ENCODE assay signal across 30 cellular contexts in genomic region chr16:873889-874288, GRCh38.
"Had no signal": no experiment of that assay in that cellular context is flagged by ENCODE, and none has a peak within 500 bp of the region (broad histone marks: within the 10 kb centered on the region; RNA-seq: fewer than 3 reads in every experiment).

No MANE protein-coding gene starts in this region.

- H3K4me1 Mint-ChIP-seq: activated CD4-positive, alpha-beta memory T cell treated with anti-CD3 and anti-CD28 coated beads, Interleukin-2, amount 10 ng/mL, durations not matched to agents 7 days and 5 days; activated CD4-positive, alpha-beta T cell treated with anti-CD3 and anti-CD28 coated beads, Interleukin-2, amount 10 ng/mL, durations not matched to agents 24 days and 14 days had no signal

- DNase-seq: activated CD4-positive, alpha-beta memory T cell treated with anti-CD3 and anti-CD28 coated beads, Interleukin-2, amount 10 ng/mL, durations not matched to agents 7 days and 5 days; activated CD4-positive, alpha-beta T cell treated with anti-CD3 and anti-CD28 coated beads, Interleukin-2, amount 10 ng/mL, durations not matched to agents 24 days and 14 days; activated CD4-positive, CD25-positive, alpha-beta regulatory T cell treated with anti-CD3 and anti-CD28 coated beads, Interleukin-2, amount 50 U/mL, for 72 hours; activated naive CD4-positive, alpha-beta T cell; activated T-cell treated with anti-CD3 and anti-CD28 coated beads, Interleukin-2, amount 50 U/mL, for 72 hours; colonic mucosa; effector CD8-positive, alpha-beta T cell; esophagus squamous epithelium; foreskin melanocyte; left colon; mesendoderm; stimulated activated CD4-positive, alpha-beta T cell treated with anti-CD3 and anti-CD28 coated beads, Interleukin-12 subunit alpha, Interleukin-12 subunit beta, amount 100 ng/mL, for 4 hours; stimulated activated CD4-positive, alpha-beta T cell treated with anti-CD3 and anti-CD28 coated beads, Interleukin-4, amount 100 ng/mL, for 24 hours; SW 1271; T-helper 9 cell; uterus had no signal

- H3K27ac Mint-ChIP-seq: activated CD4-positive, alpha-beta memory T cell treated with anti-CD3 and anti-CD28 coated beads, Interleukin-2, amount 10 ng/mL, durations not matched to agents 7 days and 5 days; activated CD4-positive, alpha-beta T cell treated with anti-CD3 and anti-CD28 coated beads, Interleukin-2, amount 10 ng/mL, durations not matched to agents 24 days and 14 days; activated naive CD4-positive, alpha-beta T cell treated with anti-CD3 and anti-CD28 coated beads, Interleukin-2, amount 50 U/mL, for 72 hours; activated T-cell treated with anti-CD3 and anti-CD28 coated beads, Interleukin-2, amount 50 U/mL, for 72 hours; natural killer cell treated with Interleukin-12 subunit alpha and Interleukin-12 subunit beta and Interleukin-15 and Interleukin-18, amount 100 ng/mL, for 72 hours; stimulated activated effector memory CD8-positive, alpha-beta T cell treated with anti-CD3 and anti-CD28 coated beads, Interleukin-12 subunit alpha, Interleukin-12 subunit beta, amount 100 ng/mL, for 72 hours; stimulated activated naive CD8-positive, alpha-beta T cell treated with anti-CD3 and anti-CD28 coated beads, Interleukin-15, Interleukin-2, amounts not matched to agents 100 ng/mL and 50 ng/mL, for 24 hours; T-helper 1 cell treated with Interleukin-12 subunit alpha and Interleukin-12 subunit beta and Interleukin-4 antibody, amounts not matched to agents 30 μg/mL and 1 μg/mL, for 36 hours; type B pancreatic cell had no signal

- H3K27me3 Mint-ChIP-seq: activated CD4-positive, alpha-beta memory T cell treated with anti-CD3 and anti-CD28 coated beads, Interleukin-2, amount 10 ng/mL, durations not matched to agents 7 days and 5 days; activated CD4-positive, alpha-beta T cell treated with anti-CD3 and anti-CD28 coated beads, Interleukin-2, amount 10 ng/mL, durations not matched to agents 24 days and 14 days; natural killer cell treated with Interleukin-12 subunit alpha and Interleukin-12 subunit beta and Interleukin-15 and Interleukin-18, amount 100 ng/mL, for 72 hours; stimulated activated naive CD8-positive, alpha-beta T cell treated with anti-CD3 and anti-CD28 coated beads, Interleukin-15, Interleukin-2, amounts not matched to agents 100 ng/mL and 50 ng/mL, for 24 hours; type B pancreatic cell had no signal

- H3K4me3 Mint-ChIP-seq: activated CD4-positive, alpha-beta memory T cell treated with anti-CD3 and anti-CD28 coated beads, Interleukin-2, amount 10 ng/mL, durations not matched to agents 7 days and 5 days; activated CD4-positive, alpha-beta T cell treated with anti-CD3 and anti-CD28 coated beads, Interleukin-2, amount 10 ng/mL, durations not matched to agents 24 days and 14 days; activated T-cell treated with anti-CD3 and anti-CD28 coated beads, Interleukin-2, amount 50 U/mL, for 72 hours; natural killer cell treated with Interleukin-12 subunit alpha and Interleukin-12 subunit beta and Interleukin-15 and Interleukin-18, amount 100 ng/mL, for 72 hours; stimulated activated effector memory CD8-positive, alpha-beta T cell treated with anti-CD3 and anti-CD28 coated beads, Interleukin-12 subunit alpha, Interleukin-12 subunit beta, amount 100 ng/mL, for 72 hours; stimulated activated naive CD8-positive, alpha-beta T cell treated with anti-CD3 and anti-CD28 coated beads, Interleukin-15, Interleukin-2, amounts not matched to agents 100 ng/mL and 50 ng/mL, for 24 hours; T-helper 1 cell treated with Interleukin-12 subunit alpha and Interleukin-12 subunit beta and Interleukin-4 antibody, amounts not matched to agents 30 μg/mL and 1 μg/mL, for 36 hours; type B pancreatic cell had no signal

- H3K4me1 ChIP-seq: colonic mucosa, esophagus squamous epithelium, pancreas, psoas muscle, uterus had no signal

- H3K27ac ChIP-seq: colonic mucosa, epithelial cell of prostate, esophagus squamous epithelium, neutrophil, pancreas, psoas muscle, thoracic aorta, uterus, VCaP had no signal

- H3K36me3 Mint-ChIP-seq: activated naive CD4-positive, alpha-beta T cell treated with anti-CD3 and anti-CD28 coated beads, Interleukin-2, amount 50 U/mL, for 72 hours; natural killer cell treated with Interleukin-12 subunit alpha and Interleukin-12 subunit beta and Interleukin-15 and Interleukin-18, amount 100 ng/mL, for 72 hours; stimulated activated effector memory CD8-positive, alpha-beta T cell treated with anti-CD3 and anti-CD28 coated beads, Interleukin-12 subunit alpha, Interleukin-12 subunit beta, amount 100 ng/mL, for 72 hours; type B pancreatic cell had no signal

- H3K4me3 ChIP-seq: colonic mucosa, esophagus squamous epithelium, lung, mucosa of descending colon, pancreas, psoas muscle, thoracic aorta, uterus had no signal

- H3K9me3 ChIP-seq: colonic mucosa, esophagus squamous epithelium, mucosa of descending colon, neutrophil, pancreas, psoas muscle, thoracic aorta, uterus had no signal

- H3K36me3 ChIP-seq: colonic mucosa, pancreas, uterus had no signal

- H3K27me3 ChIP-seq: colonic mucosa, esophagus squamous epithelium, neutrophil, pancreas, uterus had no signal

- H3K9me3 Mint-ChIP-seq: activated CD4-positive, alpha-beta memory T cell treated with anti-CD3 and anti-CD28 coated beads, Interleukin-2, amount 10 ng/mL, durations not matched to agents 7 days and 5 days; activated CD4-positive, alpha-beta T cell treated with anti-CD3 and anti-CD28 coated beads, Interleukin-2, amount 10 ng/mL, durations not matched to agents 24 days and 14 days; activated naive CD4-positive, alpha-beta T cell treated with anti-CD3 and anti-CD28 coated beads, Interleukin-2, amount 50 U/mL, for 72 hours; activated T-cell treated with anti-CD3 and anti-CD28 coated beads, Interleukin-2, amount 50 U/mL, for 72 hours; natural killer cell treated with Interleukin-12 subunit alpha and Interleukin-12 subunit beta and Interleukin-15 and Interleukin-18, amount 100 ng/mL, for 72 hours; stimulated activated effector memory CD8-positive, alpha-beta T cell treated with anti-CD3 and anti-CD28 coated beads, Interleukin-12 subunit alpha, Interleukin-12 subunit beta, amount 100 ng/mL, for 72 hours; stimulated activated naive CD8-positive, alpha-beta T cell treated with anti-CD3 and anti-CD28 coated beads, Interleukin-15, Interleukin-2, amounts not matched to agents 100 ng/mL and 50 ng/mL, for 24 hours; T-helper 1 cell treated with Interleukin-12 subunit alpha and Interleukin-12 subunit beta and Interleukin-4 antibody, amounts not matched to agents 30 μg/mL and 1 μg/mL, for 36 hours; type B pancreatic cell had no signal

- ATAC-seq: activated naive CD4-positive, alpha-beta T cell treated with anti-CD3 and anti-CD28 coated beads, Interleukin-2, amount 50 U/mL, for 72 hours; activated T-cell treated with anti-CD3 and anti-CD28 coated beads, Interleukin-2, amount 50 U/mL, for 72 hours; left colon; mucosa of descending colon; natural killer cell treated with Interleukin-12 subunit alpha and Interleukin-12 subunit beta and Interleukin-15 and Interleukin-18, amount 100 ng/mL, for 72 hours; pancreas; psoas muscle; stimulated activated effector memory CD8-positive, alpha-beta T cell treated with anti-CD3 and anti-CD28 coated beads, Interleukin-12 subunit alpha, Interleukin-12 subunit beta, amount 100 ng/mL, for 72 hours had no signal
